Comparison of ENCODE assay signal across 27 cellular contexts in the genomic region with DNA sequence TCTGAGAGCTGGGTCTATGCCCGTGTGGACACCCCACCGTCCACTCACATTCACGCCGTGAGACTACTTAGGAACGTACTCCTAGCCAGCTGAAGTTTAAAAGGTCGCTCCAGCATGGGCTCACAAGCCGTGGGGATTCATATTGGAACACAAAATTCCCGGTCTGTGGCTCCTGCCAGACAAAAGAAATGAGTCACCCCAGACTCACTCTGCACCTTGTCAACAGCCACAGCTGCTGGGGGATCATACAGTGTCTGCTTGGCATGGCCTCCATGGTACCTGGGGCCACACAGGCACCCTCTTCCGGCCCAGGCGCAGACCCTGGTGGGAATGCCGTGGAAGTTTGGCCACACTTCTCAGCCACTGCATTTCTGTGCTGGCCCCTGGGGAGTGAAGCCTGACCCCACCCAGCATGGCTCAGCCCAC.
A peak's percentile ranks its signal among the peaks of the same experiment; 100 is the strongest.
DNase-seq lines count a peak whose midpoint lies in the region; ATAC-seq, FAIRE-seq and TF ChIP-seq lines count a peak whose summit lies in the region.
"Had no signal": no experiment of that assay in that cellular context is flagged by ENCODE, and none has a peak within 500 bp of the region (broad histone marks: within the 10 kb centered on the region; RNA-seq: fewer than 3 reads in every experiment).

No MANE protein-coding gene starts in this region.

- H2AFZ ChIP-seq in PC-3 (ENCODE audit: low read length) (peak overlapping the region; percentile 44; the same call in 1 of the 2 replicates), parathyroid adenoma (no peak overlapping the region)

- no peaks in the 10 kb centered on the region for H3K9me2 ChIP-seq in PC-3 (replicated peaks; ENCODE audit: low read length)

- H3K27me3 ChIP-seq in PC-3 (ENCODE audit: low read length) (no peaks in the 10 kb centered on the region), parathyroid adenoma (ENCODE audit: control insufficient read depth, insufficient read depth, low read length) (no peaks in the 10 kb centered on the region), small intestine (ENCODE audit: control insufficient read depth in 2 of 2, insufficient read depth in 2 of 2, low read length in 2 of 2) (no peaks in the 10 kb centered on the region)
- H3K27me3 ChIP-seq: adrenal gland, cardiac muscle cell, esophagus squamous epithelium had no signal

- POLR2A ChIA-PET in PC-3 (lab: Charles Lee; ENCODE audit: unreplicated experiment), result interaction anchor here (0.6 to 0.8 kb wide), 2 partner anchors 49 to 132 kb away, joined by 3 read pairs; no protein-coding TSS in a partner anchor

- H3F3A ChIP-seq in PC-3 (ENCODE audit: low read length, unreplicated experiment), result peaks cover 6% of the 10 kb centered on the region

- intact Hi-C loops in PC-3 (cut with micrococcal nuclease), result loop anchor here (2.0 kb wide), 1 partner anchor 48 kb away; no protein-coding TSS in a partner anchor

- CTCF ChIA-PET in PC-3 (lab: Charles Lee), result no interaction called here

- H4K20me1 ChIP-seq in PC-3 (ENCODE audit: low read length), result no peaks in the 10 kb centered on the region

- peak overlapping the region; percentile 89 for H3K9ac ChIP-seq in PC-3 (ENCODE audit: low read length)
- H3K9ac ChIP-seq in parathyroid adenoma, result no peak overlapping the region
- H3K9ac ChIP-seq: KMS-11 had no signal

- FAIRE-seq in small intestine (lab: Jason Lieb, UNC), result no peak

- peak; percentile 67 for DNase-seq in H4 (ENCODE audit: low spot score)
- DNase-seq in PC-3, result peak; percentile 86
- DNase-seq in dermis microvascular lymphatic vessel endothelial cell (ENCODE audit: low read depth in 2 of 2), result peak; percentile 69 to 78
- no peak for DNase-seq in NCI-H1105 (lab: John Stamatoyannopoulos, UW)
- DNase-seq in small intestine, result no peak
- no peak for DNase-seq in left lobe of liver (ENCODE audit: low spot score)
- no peak for DNase-seq in activated CD8-positive, alpha-beta memory T cell treated with anti-CD3 and anti-CD28 coated beads for 24 hours
- DNase-seq: activated CD4-positive, alpha-beta T cell treated with anti-CD3 and anti-CD28 coated beads, Interleukin-2, amount 10 ng/mL, durations not matched to agents 24 days and 14 days; activated naive CD4-positive, alpha-beta T cell treated with Interleukin-2 at 50 U/mL for 16 hours; adrenal gland; C1 segment of cervical spinal cord; cortex of kidney; esophagus squamous epithelium; islet precursor cell; mucosa of descending colon; NCI-H146; NCI-H510A; nephron progenitor cell; OCI-M1; SHP77 treated with DMSO at 0.1 percent for 48 hours; stimulated activated naive CD4-positive, alpha-beta T cell treated with Interleukin-2 at 50 U/mL for 16 hours; T1000 had no signal

- peak overlapping the region; percentile 77 for H3K4me2 ChIP-seq in PC-3 (ENCODE audit: low read length)
- no peak overlapping the region for H3K4me2 ChIP-seq in parathyroid adenoma (ENCODE audit: low read length)
- H3K4me2 ChIP-seq: KMS-11 had no signal

- BruUV-seq in PC-3 (replicated peaks; lab: Mats Ljungman, UMichigan), result TSS peak; percentile 94

- TF ChIP-seq CTCF in PC-3 (conservative IDR thresholded peaks at IDR 0.05; ENCODE audit: low read depth, low read length), result no peak
- TF ChIP-seq CTCF in parathyroid adenoma (IDR thresholded peaks at IDR 0.05), result no peak

- peak overlapping the region; percentile 46; the same call in 1 of the 2 replicates for H3K4me3 ChIP-seq in PC-3 (ENCODE audit: low read length)
- H3K4me3 ChIP-seq in parathyroid adenoma (ENCODE audit: low read depth, low read length), result no peak overlapping the region
- no peak overlapping the region for H3K4me3 ChIP-seq in small intestine (ENCODE audit: low read depth in 1 of 2, low read length in 2 of 2)
- H3K4me3 ChIP-seq: adrenal gland, cardiac muscle cell, esophagus squamous epithelium, gastroesophageal sphincter, mucosa of descending colon had no signal

- H3K36me3 ChIP-seq in PC-3 (ENCODE audit: low read depth, low read length) (no peaks in the 10 kb centered on the region), parathyroid adenoma (ENCODE audit: control insufficient read depth, insufficient read depth, low read length) (no peaks in the 10 kb centered on the region), small intestine (ENCODE audit: control insufficient read depth in 2 of 2, insufficient read depth in 2 of 2, low read length in 2 of 2) (no peaks in the 10 kb centered on the region)
- H3K36me3 ChIP-seq: adrenal gland, cardiac muscle cell, esophagus squamous epithelium had no signal

- H3K4me1 ChIP-seq in PC-3 (ENCODE audit: insufficient read depth, low read length) (peaks cover 41% of the 10 kb centered on the region), parathyroid adenoma (no peaks in the 10 kb centered on the region), small intestine (ENCODE audit: control insufficient read depth in 2 of 2, insufficient read depth in 1 of 2, low read depth in 1 of 2, low read length in 1 of 2) (no peaks in the 10 kb centered on the region)
- H3K4me1 ChIP-seq: adrenal gland had no signal

- peak overlapping the region; percentile 99 for H3K27ac ChIP-seq in PC-3 (ENCODE audit: low read length)
- H3K27ac ChIP-seq in parathyroid adenoma, result peak overlapping the region; percentile 32
- no peak overlapping the region for H3K27ac ChIP-seq in small intestine (ENCODE audit: low read depth in 1 of 2, low read length in 1 of 2)
- H3K27ac ChIP-seq: adrenal gland, cardiac muscle cell, gastroesophageal sphincter, KMS-11 had no signal

- H3K9me3 ChIP-seq in PC-3 (ENCODE audit: low read length) (no peaks in the 10 kb centered on the region), parathyroid adenoma (ENCODE audit: control insufficient read depth, low read length) (no peaks in the 10 kb centered on the region), small intestine (ENCODE audit: control insufficient read depth, low read depth) (no peaks in the 10 kb centered on the region)
- H3K9me3 ChIP-seq: adrenal gland, esophagus squamous epithelium, gastroesophageal sphincter, mucosa of descending colon had no signal

- WGBS in small intestine, 3 donors, result 94% methylated on average over 11 of the region's 11 CpGs

- ATAC-seq in PC-3 (peak; percentile 64), left lobe of liver (no peak)
- ATAC-seq: gastroesophageal sphincter, mucosa of descending colon, sciatic nerve had no signal

- no peaks in the 10 kb centered on the region for H3K79me2 ChIP-seq in PC-3 (ENCODE audit: low read length)
- no peaks in the 10 kb centered on the region for H3K79me2 ChIP-seq in parathyroid adenoma

Comparison
In these comparisons a context has a peak if more than half of its experiments do, and no peak if none do; other contexts are left out.
1. DNase-seq: peak in H4 (single experiment), PC-3 (single experiment) and dermis microvascular lymphatic vessel endothelial cell (2 of 2); none in NCI-H1105 (single experiment), small intestine (single experiment), left lobe of liver (single experiment) and activated CD8-positive, alpha-beta memory T cell treated with anti-CD3 and anti-CD28 coated beads for 24 hours (single experiment).
2. H3K27ac ChIP-seq: peak in PC-3 (single experiment) and parathyroid adenoma (single experiment); none in small intestine (0 of 2).